Comparison of ENCODE assay signal across 2 cellular contexts in the genomic region with DNA sequence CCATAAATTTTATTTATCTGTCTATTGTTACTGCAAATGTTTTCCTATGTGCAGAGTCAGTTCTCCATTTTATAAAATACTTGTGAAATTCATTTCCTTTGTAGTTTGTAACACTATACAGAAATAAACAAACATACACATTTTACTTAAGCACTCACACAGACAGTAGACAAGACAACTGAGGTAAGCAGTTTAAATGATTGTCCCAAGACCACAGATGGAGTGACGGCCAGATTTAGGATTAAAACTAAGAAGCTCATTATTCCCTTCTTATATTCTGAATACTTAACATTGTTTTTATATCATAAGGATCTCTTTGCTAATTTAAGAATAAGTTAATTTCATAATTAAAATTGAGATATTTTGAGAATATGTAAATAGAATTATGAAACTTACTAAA.
TF ChIP-seq lines count a peak whose summit lies in the region.

No MANE protein-coding gene starts in this region.

TF ChIP-seq in GM23338, 12 proteins besides CTCF, POLR2A, EP300 and RAD21 (continued from another document):
- TF ChIP-seq, protein P1, sequence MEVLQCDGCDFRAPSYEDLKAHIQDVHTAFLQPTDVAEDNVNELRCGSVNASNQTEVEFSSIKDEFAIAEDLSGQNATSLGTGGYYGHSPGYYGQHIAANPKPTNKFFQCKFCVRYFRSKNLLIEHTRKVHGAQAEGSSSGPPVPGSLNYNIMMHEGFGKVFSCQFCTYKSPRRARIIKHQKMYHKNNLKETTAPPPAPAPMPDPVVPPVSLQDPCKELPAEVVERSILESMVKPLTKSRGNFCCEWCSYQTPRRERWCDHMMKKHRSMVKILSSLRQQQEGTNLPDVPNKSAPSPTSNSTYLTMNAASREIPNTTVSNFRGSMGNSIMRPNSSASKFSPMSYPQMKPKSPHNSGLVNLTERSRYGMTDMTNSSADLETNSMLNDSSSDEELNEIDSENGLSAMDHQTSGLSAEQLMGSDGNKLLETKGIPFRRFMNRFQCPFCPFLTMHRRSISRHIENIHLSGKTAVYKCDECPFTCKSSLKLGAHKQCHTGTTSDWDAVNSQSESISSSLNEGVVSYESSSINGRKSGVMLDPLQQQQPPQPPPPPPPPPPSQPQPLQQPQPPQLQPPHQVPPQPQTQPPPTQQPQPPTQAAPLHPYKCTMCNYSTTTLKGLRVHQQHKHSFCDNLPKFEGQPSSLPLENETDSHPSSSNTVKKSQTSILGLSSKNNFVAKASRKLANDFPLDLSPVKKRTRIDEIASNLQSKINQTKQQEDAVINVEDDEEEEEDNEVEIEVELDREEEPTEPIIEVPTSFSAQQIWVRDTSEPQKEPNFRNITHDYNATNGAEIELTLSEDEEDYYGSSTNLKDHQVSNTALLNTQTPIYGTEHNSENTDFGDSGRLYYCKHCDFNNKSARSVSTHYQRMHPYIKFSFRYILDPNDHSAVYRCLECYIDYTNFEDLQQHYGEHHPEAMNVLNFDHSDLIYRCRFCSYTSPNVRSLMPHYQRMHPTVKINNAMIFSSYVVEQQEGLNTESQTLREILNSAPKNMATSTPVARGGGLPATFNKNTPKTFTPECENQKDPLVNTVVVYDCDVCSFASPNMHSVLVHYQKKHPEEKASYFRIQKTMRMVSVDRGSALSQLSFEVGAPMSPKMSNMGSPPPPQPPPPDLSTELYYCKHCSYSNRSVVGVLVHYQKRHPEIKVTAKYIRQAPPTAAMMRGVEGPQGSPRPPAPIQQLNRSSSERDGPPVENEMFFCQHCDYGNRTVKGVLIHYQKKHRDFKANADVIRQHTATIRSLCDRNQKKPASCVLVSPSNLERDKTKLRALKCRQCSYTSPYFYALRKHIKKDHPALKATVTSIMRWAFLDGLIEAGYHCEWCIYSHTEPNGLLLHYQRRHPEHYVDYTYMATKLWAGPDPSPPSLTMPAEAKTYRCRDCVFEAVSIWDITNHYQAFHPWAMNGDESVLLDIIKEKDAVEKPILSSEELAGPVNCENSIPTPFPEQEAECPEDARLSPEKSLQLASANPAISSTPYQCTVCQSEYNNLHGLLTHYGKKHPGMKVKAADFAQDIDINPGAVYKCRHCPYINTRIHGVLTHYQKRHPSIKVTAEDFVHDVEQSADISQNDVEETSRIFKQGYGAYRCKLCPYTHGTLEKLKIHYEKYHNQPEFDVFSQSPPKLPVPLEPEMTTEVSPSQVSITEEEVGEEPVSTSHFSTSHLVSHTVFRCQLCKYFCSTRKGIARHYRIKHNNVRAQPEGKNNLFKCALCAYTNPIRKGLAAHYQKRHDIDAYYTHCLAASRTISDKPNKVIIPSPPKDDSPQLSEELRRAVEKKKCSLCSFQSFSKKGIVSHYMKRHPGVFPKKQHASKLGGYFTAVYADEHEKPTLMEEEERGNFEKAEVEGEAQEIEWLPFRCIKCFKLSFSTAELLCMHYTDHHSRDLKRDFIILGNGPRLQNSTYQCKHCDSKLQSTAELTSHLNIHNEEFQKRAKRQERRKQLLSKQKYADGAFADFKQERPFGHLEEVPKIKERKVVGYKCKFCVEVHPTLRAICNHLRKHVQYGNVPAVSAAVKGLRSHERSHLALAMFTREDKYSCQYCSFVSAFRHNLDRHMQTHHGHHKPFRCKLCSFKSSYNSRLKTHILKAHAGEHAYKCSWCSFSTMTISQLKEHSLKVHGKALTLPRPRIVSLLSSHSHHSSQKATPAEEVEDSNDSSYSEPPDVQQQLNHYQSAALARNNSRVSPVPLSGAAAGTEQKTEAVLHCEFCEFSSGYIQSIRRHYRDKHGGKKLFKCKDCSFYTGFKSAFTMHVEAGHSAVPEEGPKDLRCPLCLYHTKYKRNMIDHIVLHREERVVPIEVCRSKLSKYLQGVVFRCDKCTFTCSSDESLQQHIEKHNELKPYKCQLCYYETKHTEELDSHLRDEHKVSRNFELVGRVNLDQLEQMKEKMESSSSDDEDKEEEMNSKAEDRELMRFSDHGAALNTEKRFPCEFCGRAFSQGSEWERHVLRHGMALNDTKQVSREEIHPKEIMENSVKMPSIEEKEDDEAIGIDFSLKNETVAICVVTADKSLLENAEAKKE (CRISPR knock-in tag; IDR thresholded peaks at IDR 0.05) = no peak
- TF ChIP-seq, protein P2, sequence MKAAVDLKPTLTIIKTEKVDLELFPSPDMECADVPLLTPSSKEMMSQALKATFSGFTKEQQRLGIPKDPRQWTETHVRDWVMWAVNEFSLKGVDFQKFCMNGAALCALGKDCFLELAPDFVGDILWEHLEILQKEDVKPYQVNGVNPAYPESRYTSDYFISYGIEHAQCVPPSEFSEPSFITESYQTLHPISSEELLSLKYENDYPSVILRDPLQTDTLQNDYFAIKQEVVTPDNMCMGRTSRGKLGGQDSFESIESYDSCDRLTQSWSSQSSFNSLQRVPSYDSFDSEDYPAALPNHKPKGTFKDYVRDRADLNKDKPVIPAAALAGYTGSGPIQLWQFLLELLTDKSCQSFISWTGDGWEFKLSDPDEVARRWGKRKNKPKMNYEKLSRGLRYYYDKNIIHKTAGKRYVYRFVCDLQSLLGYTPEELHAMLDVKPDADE (IDR thresholded peaks at IDR 0.05) = no peak
- no peak for TF ChIP-seq NANOG (IDR thresholded peaks at IDR 0.05; ENCODE audit: borderline replicate concordance)

TF ChIP-seq in WTC11, 78 proteins besides CTCF, POLR2A, EP300 and RAD21 (continued from another document):
- TF ChIP-seq, protein P3, sequence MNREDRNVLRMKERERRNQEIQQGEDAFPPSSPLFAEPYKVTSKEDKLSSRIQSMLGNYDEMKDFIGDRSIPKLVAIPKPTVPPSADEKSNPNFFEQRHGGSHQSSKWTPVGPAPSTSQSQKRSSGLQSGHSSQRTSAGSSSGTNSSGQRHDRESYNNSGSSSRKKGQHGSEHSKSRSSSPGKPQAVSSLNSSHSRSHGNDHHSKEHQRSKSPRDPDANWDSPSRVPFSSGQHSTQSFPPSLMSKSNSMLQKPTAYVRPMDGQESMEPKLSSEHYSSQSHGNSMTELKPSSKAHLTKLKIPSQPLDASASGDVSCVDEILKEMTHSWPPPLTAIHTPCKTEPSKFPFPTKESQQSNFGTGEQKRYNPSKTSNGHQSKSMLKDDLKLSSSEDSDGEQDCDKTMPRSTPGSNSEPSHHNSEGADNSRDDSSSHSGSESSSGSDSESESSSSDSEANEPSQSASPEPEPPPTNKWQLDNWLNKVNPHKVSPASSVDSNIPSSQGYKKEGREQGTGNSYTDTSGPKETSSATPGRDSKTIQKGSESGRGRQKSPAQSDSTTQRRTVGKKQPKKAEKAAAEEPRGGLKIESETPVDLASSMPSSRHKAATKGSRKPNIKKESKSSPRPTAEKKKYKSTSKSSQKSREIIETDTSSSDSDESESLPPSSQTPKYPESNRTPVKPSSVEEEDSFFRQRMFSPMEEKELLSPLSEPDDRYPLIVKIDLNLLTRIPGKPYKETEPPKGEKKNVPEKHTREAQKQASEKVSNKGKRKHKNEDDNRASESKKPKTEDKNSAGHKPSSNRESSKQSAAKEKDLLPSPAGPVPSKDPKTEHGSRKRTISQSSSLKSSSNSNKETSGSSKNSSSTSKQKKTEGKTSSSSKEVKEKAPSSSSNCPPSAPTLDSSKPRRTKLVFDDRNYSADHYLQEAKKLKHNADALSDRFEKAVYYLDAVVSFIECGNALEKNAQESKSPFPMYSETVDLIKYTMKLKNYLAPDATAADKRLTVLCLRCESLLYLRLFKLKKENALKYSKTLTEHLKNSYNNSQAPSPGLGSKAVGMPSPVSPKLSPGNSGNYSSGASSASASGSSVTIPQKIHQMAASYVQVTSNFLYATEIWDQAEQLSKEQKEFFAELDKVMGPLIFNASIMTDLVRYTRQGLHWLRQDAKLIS (CRISPR knock-in tag; IDR thresholded peaks at IDR 0.05; ENCODE audit: borderline replicate concordance) = no peak
- TF ChIP-seq, protein P4, sequence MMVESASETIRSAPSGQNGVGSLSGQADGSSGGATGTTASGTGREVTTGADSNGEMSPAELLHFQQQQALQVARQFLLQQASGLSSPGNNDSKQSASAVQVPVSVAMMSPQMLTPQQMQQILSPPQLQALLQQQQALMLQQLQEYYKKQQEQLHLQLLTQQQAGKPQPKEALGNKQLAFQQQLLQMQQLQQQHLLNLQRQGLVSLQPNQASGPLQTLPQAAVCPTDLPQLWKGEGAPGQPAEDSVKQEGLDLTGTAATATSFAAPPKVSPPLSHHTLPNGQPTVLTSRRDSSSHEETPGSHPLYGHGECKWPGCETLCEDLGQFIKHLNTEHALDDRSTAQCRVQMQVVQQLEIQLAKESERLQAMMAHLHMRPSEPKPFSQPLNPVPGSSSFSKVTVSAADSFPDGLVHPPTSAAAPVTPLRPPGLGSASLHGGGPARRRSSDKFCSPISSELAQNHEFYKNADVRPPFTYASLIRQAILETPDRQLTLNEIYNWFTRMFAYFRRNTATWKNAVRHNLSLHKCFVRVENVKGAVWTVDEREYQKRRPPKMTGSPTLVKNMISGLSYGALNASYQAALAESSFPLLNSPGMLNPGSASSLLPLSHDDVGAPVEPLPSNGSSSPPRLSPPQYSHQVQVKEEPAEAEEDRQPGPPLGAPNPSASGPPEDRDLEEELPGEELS (CRISPR knock-in tag; IDR thresholded peaks at IDR 0.05) = no peak
- TF ChIP-seq NFATC4 (CRISPR knock-in tag; IDR thresholded peaks at IDR 0.05) (no peak), ZNF423 (CRISPR knock-in tag; IDR thresholded peaks at IDR 0.05) (no peak), ZBTB21 (CRISPR knock-in tag; IDR thresholded peaks at IDR 0.05; ENCODE audit: borderline replicate concordance) (no peak), ZNF671 (CRISPR knock-in tag; IDR thresholded peaks at IDR 0.05) (no peak), HMGA2 (CRISPR knock-in tag; IDR thresholded peaks at IDR 0.05) (no peak)
- TF ChIP-seq, protein P5, sequence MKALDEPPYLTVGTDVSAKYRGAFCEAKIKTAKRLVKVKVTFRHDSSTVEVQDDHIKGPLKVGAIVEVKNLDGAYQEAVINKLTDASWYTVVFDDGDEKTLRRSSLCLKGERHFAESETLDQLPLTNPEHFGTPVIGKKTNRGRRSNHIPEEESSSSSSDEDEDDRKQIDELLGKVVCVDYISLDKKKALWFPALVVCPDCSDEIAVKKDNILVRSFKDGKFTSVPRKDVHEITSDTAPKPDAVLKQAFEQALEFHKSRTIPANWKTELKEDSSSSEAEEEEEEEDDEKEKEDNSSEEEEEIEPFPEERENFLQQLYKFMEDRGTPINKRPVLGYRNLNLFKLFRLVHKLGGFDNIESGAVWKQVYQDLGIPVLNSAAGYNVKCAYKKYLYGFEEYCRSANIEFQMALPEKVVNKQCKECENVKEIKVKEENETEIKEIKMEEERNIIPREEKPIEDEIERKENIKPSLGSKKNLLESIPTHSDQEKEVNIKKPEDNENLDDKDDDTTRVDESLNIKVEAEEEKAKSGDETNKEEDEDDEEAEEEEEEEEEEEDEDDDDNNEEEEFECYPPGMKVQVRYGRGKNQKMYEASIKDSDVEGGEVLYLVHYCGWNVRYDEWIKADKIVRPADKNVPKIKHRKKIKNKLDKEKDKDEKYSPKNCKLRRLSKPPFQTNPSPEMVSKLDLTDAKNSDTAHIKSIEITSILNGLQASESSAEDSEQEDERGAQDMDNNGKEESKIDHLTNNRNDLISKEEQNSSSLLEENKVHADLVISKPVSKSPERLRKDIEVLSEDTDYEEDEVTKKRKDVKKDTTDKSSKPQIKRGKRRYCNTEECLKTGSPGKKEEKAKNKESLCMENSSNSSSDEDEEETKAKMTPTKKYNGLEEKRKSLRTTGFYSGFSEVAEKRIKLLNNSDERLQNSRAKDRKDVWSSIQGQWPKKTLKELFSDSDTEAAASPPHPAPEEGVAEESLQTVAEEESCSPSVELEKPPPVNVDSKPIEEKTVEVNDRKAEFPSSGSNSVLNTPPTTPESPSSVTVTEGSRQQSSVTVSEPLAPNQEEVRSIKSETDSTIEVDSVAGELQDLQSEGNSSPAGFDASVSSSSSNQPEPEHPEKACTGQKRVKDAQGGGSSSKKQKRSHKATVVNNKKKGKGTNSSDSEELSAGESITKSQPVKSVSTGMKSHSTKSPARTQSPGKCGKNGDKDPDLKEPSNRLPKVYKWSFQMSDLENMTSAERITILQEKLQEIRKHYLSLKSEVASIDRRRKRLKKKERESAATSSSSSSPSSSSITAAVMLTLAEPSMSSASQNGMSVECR (CRISPR knock-in tag; IDR thresholded peaks at IDR 0.05; ENCODE audit: borderline replicate concordance) = no peak
- TF ChIP-seq, protein P6, sequence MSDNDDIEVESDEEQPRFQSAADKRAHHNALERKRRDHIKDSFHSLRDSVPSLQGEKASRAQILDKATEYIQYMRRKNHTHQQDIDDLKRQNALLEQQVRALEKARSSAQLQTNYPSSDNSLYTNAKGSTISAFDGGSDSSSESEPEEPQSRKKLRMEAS (CRISPR knock-in tag; IDR thresholded peaks at IDR 0.05) = no peak
- TF ChIP-seq, protein P7, sequence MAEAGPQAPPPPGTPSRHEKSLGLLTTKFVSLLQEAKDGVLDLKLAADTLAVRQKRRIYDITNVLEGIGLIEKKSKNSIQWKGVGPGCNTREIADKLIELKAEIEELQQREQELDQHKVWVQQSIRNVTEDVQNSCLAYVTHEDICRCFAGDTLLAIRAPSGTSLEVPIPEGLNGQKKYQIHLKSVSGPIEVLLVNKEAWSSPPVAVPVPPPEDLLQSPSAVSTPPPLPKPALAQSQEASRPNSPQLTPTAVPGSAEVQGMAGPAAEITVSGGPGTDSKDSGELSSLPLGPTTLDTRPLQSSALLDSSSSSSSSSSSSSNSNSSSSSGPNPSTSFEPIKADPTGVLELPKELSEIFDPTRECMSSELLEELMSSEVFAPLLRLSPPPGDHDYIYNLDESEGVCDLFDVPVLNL (CRISPR knock-in tag; IDR thresholded peaks at IDR 0.05; ENCODE audit: borderline replicate concordance, low read depth) = no peak
- TF ChIP-seq, protein P8, sequence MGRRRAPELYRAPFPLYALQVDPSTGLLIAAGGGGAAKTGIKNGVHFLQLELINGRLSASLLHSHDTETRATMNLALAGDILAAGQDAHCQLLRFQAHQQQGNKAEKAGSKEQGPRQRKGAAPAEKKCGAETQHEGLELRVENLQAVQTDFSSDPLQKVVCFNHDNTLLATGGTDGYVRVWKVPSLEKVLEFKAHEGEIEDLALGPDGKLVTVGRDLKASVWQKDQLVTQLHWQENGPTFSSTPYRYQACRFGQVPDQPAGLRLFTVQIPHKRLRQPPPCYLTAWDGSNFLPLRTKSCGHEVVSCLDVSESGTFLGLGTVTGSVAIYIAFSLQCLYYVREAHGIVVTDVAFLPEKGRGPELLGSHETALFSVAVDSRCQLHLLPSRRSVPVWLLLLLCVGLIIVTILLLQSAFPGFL (CRISPR knock-in tag; IDR thresholded peaks at IDR 0.05; ENCODE audit: borderline replicate concordance) = no peak
